In genomic region chr12:96195845-96196451, GRCh38 we compare ENCODE assay signal across 7 cellular contexts. TPM values are rescaled to one million over a fixed set of nuclear protein-coding genes. Genes with fewer than 3 reads are reported as not detected.
DNase-seq lines count a peak whose midpoint lies in the region; ATAC-seq and TF ChIP-seq lines count a peak whose summit lies in the region.

No MANE protein-coding gene starts in this region.

- intact Hi-C loops in body of pancreas (cut with DNase I), result no loop called here

- no peaks in the 10 kb centered on the region for H3K9me3 ChIP-seq in HAP-1
- no peaks in the 10 kb centered on the region for H3K9me3 ChIP-seq in body of pancreas

- peak overlapping the region in 3 of 4 donors; percentile 17 to 64 (median 31) for H3K27ac ChIP-seq in body of pancreas

- no peak for ATAC-seq in body of pancreas

- peak overlapping the region; percentile 55 for H3K4me3 ChIP-seq in HAP-1
- H3K4me3 ChIP-seq in body of pancreas, result no peak overlapping the region

- no peak for TF ChIP-seq CTCF in body of pancreas (IDR thresholded peaks at IDR 0.05)

- H3K4me1 ChIP-seq in HAP-1, result peaks cover 5% of the 10 kb centered on the region
- H3K4me1 ChIP-seq in body of pancreas, result peaks cover 9% of the 10 kb centered on the region

- in situ Hi-C loops in HAP-1 (cut with MboI; ENCODE audit: low sequenced_read_pairs), result no loop called here

- no peak for TF ChIP-seq POLR2A in body of pancreas (IDR thresholded peaks at IDR 0.05)

- no peaks in the 10 kb centered on the region for H3K36me3 ChIP-seq in HAP-1 (replicated peaks)
- no peaks in the 10 kb centered on the region for H3K36me3 ChIP-seq in body of pancreas (replicated peaks in 1 of 2; ENCODE audit: insufficient read depth in 1 of 2, low read depth in 2 of 2)

- DNase-seq in HAP-1 (ENCODE audit: low spot score in 2 of 2) (peak; percentile 22 to 43), SW 1271 (lab: John Stamatoyannopoulos, UW) (peak; percentile 53 to 80), body of pancreas (no peak), islet precursor cell (peak; percentile 95), HUDEP-2 (lab: John Stamatoyannopoulos, UW; ENCODE audit: unreplicated experiment in 76 of 76) (no peak), mucosa of gallbladder (ENCODE audit: low spot score) (no peak)
- DNase-seq in stimulated activated CD8-positive, alpha-beta memory T cell treated with anti-CD3 and anti-CD28 coated beads, Interleukin-12 subunit alpha, Interleukin-12 subunit beta, amount 100 ng/mL, for 4 hours (ENCODE audit: low read depth), result peak; percentile 24

- WGBS in body of pancreas, 2 donors, result 37 to 38% methylated on average over 14 of the region's 14 CpGs

- H3K27me3 ChIP-seq in HAP-1 (ENCODE audit: low read depth), result no peaks in the 10 kb centered on the region
- H3K27me3 ChIP-seq in body of pancreas, result no peaks in the 10 kb centered on the region

RNA-seq across cellular contexts. Expression of gene ELK3, which starts 1.8 kb away (rescaled TPM):
- 1 to 10 TPM; 4.9 to 8.0 TPM for total RNA-seq in body of pancreas
- 18.6 TPM for total RNA-seq in mucosa of gallbladder

Comparison
In these comparisons a context has a peak if more than half of its experiments do, and no peak if none do; other contexts are left out.
1. DNase-seq: peak in HAP-1 (2 of 2), SW 1271 (2 of 2), islet precursor cell (single experiment) and stimulated activated CD8-positive, alpha-beta memory T cell treated with anti-CD3 and anti-CD28 coated beads, Interleukin-12 subunit alpha, Interleukin-12 subunit beta, amount 100 ng/mL, for 4 hours (single experiment); none in body of pancreas (0 of 4), HUDEP-2 (0 of 76) and mucosa of gallbladder (single experiment).